8 cellular contexts compared by ENCODE assay signal in genomic region chr1:40438391-40439015, GRCh38. TPM values are rescaled to one million over a fixed set of nuclear protein-coding genes. Genes with fewer than 3 reads are reported as not detected.
DNase-seq lines count a peak whose midpoint lies in the region; ATAC-seq lines count a peak whose summit lies in the region.

No MANE protein-coding gene starts in this region.

- ATAC-seq in HG03039 (IDR thresholded peaks at IDR 0.05; ENCODE audit: unreplicated experiment) = no peak

- in situ Hi-C loops in SK-MEL-5 (cut with HindIII; ENCODE audit: low pct_unique_long_range_greater_than_20kb, low sequenced_read_pairs) = no loop called here

- peak; percentile 29 for DNase-seq in COLO829 (ENCODE audit: low spot score)
- peak; percentile 40 for DNase-seq in H4 (ENCODE audit: low spot score)
- DNase-seq in SK-MEL-5 (ENCODE audit: low read depth, low spot score) = peak; percentile 37
- peak; percentile 43 for DNase-seq in fibroblast of peridontal ligament (ENCODE audit: extremely low read depth)
- DNase-seq in renal cortical epithelial cell (ENCODE audit: low read depth) = peak; percentile 6
- no peak for DNase-seq in foreskin melanocyte
- DNase-seq in DMS79 treated with DMSO at 0.1 percent for 48 hours (lab: John Stamatoyannopoulos, UW) = no peak

RNA-seq across cellular contexts. Expression of gene ZFP69B, which starts 11.8 kb away (rescaled TPM):
- 3.5 and 5.2 TPM in 2 replicates for total RNA-seq in H4 (2014; rRNA removed; shearing (Covaris generic))
- total RNA-seq in SK-MEL-5 (2014; rRNA removed; shearing (Covaris generic)) = 3.3 and 3.4 TPM in 2 replicates
- polyA plus RNA-seq in SK-MEL-5 (2015; cell fraction: cytosol; rRNA removed) = 1.6 and 2.0 TPM in 2 replicates
- polyA plus RNA-seq in SK-MEL-5 (2015; cell fraction: nucleus; rRNA removed) = 2.0 and 2.8 TPM in 2 replicates
- 1.2 and 4.9 TPM in 2 replicates for total RNA-seq in renal cortical epithelial cell

RNA-seq across cellular contexts. Expression of gene ZFP69, which starts 38.6 kb away (rescaled TPM):
- total RNA-seq in H4 (2014; rRNA removed; shearing (Covaris generic)) = 2.3 and 4.2 TPM in 2 replicates
- total RNA-seq in SK-MEL-5 (2014; rRNA removed; shearing (Covaris generic)) = 4.0 and 5.7 TPM in 2 replicates
- 3.1 and 4.5 TPM in 2 replicates for polyA plus RNA-seq in SK-MEL-5 (2015; cell fraction: cytosol; rRNA removed)
- polyA plus RNA-seq in SK-MEL-5 (2015; cell fraction: nucleus; rRNA removed) = 4.6 and 7.6 TPM in 2 replicates
- total RNA-seq in renal cortical epithelial cell = 3.0 and 3.2 TPM in 2 replicates

Comparison
In these comparisons a context has a peak if more than half of its experiments do, and no peak if none do; other contexts are left out.
1. DNase-seq: peak in COLO829 (single experiment), H4 (single experiment), SK-MEL-5 (single experiment), fibroblast of peridontal ligament (single experiment) and renal cortical epithelial cell (single experiment); none in foreskin melanocyte (single experiment) and DMS79 treated with DMSO at 0.1 percent for 48 hours (single experiment).